1 cellular context compared by ENCODE assay signal in genomic region chr6:113385020-113385431, GRCh38.
TF ChIP-seq lines count a peak whose summit lies in the region.

No MANE protein-coding gene starts in this region.

TF ChIP-seq in GM23338, 12 proteins besides CTCF, POLR2A, EP300 and RAD21:
- TF ChIP-seq STAT1 (IDR thresholded peaks at IDR 0.05; ENCODE audit: unreplicated experiment): no peak
- no peak for TF ChIP-seq JUNB (IDR thresholded peaks at IDR 0.05; ENCODE audit: unreplicated experiment)
- TF ChIP-seq POLR2AphosphoS5 (IDR thresholded peaks at IDR 0.05; ENCODE audit: low read depth): no peak
- TF ChIP-seq, protein P1, sequence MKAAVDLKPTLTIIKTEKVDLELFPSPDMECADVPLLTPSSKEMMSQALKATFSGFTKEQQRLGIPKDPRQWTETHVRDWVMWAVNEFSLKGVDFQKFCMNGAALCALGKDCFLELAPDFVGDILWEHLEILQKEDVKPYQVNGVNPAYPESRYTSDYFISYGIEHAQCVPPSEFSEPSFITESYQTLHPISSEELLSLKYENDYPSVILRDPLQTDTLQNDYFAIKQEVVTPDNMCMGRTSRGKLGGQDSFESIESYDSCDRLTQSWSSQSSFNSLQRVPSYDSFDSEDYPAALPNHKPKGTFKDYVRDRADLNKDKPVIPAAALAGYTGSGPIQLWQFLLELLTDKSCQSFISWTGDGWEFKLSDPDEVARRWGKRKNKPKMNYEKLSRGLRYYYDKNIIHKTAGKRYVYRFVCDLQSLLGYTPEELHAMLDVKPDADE (IDR thresholded peaks at IDR 0.05): no peak
- no peak for TF ChIP-seq EZH2 (IDR thresholded peaks at IDR 0.05; ENCODE audit: low read depth, unreplicated experiment)
- no peak for TF ChIP-seq CREB1 (CRISPR knock-in tag; IDR thresholded peaks at IDR 0.05; ENCODE audit: low read depth)
- no peak for TF ChIP-seq ZNF331 (CRISPR knock-in tag; IDR thresholded peaks at IDR 0.05; ENCODE audit: low read depth)
- TF ChIP-seq REST (IDR thresholded peaks at IDR 0.05; ENCODE audit: unreplicated experiment): no peak
- no peak for TF ChIP-seq EZH2phosphoT487 (IDR thresholded peaks at IDR 0.05; ENCODE audit: unreplicated experiment)
- TF ChIP-seq, protein P2, sequence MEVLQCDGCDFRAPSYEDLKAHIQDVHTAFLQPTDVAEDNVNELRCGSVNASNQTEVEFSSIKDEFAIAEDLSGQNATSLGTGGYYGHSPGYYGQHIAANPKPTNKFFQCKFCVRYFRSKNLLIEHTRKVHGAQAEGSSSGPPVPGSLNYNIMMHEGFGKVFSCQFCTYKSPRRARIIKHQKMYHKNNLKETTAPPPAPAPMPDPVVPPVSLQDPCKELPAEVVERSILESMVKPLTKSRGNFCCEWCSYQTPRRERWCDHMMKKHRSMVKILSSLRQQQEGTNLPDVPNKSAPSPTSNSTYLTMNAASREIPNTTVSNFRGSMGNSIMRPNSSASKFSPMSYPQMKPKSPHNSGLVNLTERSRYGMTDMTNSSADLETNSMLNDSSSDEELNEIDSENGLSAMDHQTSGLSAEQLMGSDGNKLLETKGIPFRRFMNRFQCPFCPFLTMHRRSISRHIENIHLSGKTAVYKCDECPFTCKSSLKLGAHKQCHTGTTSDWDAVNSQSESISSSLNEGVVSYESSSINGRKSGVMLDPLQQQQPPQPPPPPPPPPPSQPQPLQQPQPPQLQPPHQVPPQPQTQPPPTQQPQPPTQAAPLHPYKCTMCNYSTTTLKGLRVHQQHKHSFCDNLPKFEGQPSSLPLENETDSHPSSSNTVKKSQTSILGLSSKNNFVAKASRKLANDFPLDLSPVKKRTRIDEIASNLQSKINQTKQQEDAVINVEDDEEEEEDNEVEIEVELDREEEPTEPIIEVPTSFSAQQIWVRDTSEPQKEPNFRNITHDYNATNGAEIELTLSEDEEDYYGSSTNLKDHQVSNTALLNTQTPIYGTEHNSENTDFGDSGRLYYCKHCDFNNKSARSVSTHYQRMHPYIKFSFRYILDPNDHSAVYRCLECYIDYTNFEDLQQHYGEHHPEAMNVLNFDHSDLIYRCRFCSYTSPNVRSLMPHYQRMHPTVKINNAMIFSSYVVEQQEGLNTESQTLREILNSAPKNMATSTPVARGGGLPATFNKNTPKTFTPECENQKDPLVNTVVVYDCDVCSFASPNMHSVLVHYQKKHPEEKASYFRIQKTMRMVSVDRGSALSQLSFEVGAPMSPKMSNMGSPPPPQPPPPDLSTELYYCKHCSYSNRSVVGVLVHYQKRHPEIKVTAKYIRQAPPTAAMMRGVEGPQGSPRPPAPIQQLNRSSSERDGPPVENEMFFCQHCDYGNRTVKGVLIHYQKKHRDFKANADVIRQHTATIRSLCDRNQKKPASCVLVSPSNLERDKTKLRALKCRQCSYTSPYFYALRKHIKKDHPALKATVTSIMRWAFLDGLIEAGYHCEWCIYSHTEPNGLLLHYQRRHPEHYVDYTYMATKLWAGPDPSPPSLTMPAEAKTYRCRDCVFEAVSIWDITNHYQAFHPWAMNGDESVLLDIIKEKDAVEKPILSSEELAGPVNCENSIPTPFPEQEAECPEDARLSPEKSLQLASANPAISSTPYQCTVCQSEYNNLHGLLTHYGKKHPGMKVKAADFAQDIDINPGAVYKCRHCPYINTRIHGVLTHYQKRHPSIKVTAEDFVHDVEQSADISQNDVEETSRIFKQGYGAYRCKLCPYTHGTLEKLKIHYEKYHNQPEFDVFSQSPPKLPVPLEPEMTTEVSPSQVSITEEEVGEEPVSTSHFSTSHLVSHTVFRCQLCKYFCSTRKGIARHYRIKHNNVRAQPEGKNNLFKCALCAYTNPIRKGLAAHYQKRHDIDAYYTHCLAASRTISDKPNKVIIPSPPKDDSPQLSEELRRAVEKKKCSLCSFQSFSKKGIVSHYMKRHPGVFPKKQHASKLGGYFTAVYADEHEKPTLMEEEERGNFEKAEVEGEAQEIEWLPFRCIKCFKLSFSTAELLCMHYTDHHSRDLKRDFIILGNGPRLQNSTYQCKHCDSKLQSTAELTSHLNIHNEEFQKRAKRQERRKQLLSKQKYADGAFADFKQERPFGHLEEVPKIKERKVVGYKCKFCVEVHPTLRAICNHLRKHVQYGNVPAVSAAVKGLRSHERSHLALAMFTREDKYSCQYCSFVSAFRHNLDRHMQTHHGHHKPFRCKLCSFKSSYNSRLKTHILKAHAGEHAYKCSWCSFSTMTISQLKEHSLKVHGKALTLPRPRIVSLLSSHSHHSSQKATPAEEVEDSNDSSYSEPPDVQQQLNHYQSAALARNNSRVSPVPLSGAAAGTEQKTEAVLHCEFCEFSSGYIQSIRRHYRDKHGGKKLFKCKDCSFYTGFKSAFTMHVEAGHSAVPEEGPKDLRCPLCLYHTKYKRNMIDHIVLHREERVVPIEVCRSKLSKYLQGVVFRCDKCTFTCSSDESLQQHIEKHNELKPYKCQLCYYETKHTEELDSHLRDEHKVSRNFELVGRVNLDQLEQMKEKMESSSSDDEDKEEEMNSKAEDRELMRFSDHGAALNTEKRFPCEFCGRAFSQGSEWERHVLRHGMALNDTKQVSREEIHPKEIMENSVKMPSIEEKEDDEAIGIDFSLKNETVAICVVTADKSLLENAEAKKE (CRISPR knock-in tag; IDR thresholded peaks at IDR 0.05): no peak
- TF ChIP-seq ZNF114 (CRISPR knock-in tag; IDR thresholded peaks at IDR 0.05): no peak
- TF ChIP-seq NANOG (IDR thresholded peaks at IDR 0.05; ENCODE audit: borderline replicate concordance): no peak
